17 cellular contexts compared by ENCODE assay signal in the genomic region with DNA sequence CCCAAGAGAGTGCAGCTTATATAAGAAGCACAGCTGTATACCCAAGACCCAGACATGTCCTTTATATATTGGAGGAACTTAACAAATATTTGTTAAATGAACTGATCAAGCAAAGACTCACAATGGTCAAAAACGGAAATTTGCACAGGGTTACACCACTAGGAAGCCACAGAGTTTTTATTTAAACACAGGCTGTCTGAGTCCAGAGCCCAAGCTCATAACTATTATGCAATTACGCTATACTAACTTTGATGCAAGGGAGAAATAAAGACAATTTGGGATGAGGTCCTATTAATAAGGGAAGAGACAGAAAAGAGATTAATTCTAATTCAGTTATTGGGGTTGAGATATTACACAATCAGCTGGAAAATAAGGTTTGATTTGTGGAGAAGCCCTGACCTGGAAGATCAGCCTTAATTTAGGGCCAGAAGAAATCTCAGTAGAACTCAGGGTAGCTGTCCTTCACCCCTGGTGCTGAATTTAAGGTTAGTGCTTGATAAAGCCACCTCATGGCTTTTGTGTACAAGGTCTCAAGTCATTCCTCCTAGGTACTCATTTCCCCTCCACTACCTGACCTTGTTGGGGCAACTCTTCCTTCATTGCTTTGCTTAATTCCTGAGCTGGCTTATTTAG. TPM values are rescaled to one million over a fixed set of nuclear protein-coding genes. Genes with fewer than 3 reads are reported as not detected.
DNase-seq lines count a peak whose midpoint lies in the region; ATAC-seq and TF ChIP-seq lines count a peak whose summit lies in the region.
"Had no signal": no experiment of that assay in that cellular context is flagged by ENCODE, and none has a peak within 500 bp of the region (broad histone marks: within the 10 kb centered on the region; RNA-seq: fewer than 3 reads in every experiment).

No MANE protein-coding gene starts in this region.

- H3K4me2 ChIP-seq in Karpas-422 (ENCODE audit: low read depth, low read length, poor library complexity, severe bottlenecking) (no peak overlapping the region), hepatocyte (no peak overlapping the region)

- H3K27ac ChIP-seq in Karpas-422 (ENCODE audit: low read length) (no peak overlapping the region), hepatocyte (peak overlapping the region; percentile 7), upper lobe of right lung (no peak overlapping the region)
- H3K27ac ChIP-seq: left ventricle myocardium inferior, skin epidermis had no signal

- TF ChIP-seq CTCF in Calu3 (IDR thresholded peaks at IDR 0.05; ENCODE audit: unreplicated experiment): no peak
- TF ChIP-seq CTCF in hepatocyte (IDR thresholded peaks at IDR 0.05; ENCODE audit: poor library complexity): no peak
- TF ChIP-seq CTCF in upper lobe of right lung (IDR thresholded peaks at IDR 0.05): no peak
- TF ChIP-seq CTCF in GM13976 (IDR thresholded peaks at IDR 0.05; ENCODE audit: borderline replicate concordance, control extremely low read depth, extremely low read depth, insufficient read depth, missing control alignments): no peak

- H3K9me3 Mint-ChIP-seq in Calu3 (ENCODE audit: low read depth, unreplicated experiment): no peaks in the 10 kb centered on the region

- CTCF ChIA-PET in Calu3 (lab: Charles Lee): interaction anchor here (0.8 to 1.2 kb wide), 2 partner anchors 166 to 610 kb away, joined by 3 read pairs; a partner anchor contains a TSS

- no peak for ATAC-seq in upper lobe of right lung
- ATAC-seq in GM21786 (IDR thresholded peaks at IDR 0.05; ENCODE audit: unreplicated experiment): no peak

- peaks cover 12% of the 10 kb centered on the region for H3K4me1 ChIP-seq in Karpas-422 (ENCODE audit: low read length)
- H3K4me1 ChIP-seq in hepatocyte (ENCODE audit: insufficient read depth): no peaks in the 10 kb centered on the region
- H3K4me1 ChIP-seq in upper lobe of right lung: no peaks in the 10 kb centered on the region
- H3K4me1 ChIP-seq: left ventricle myocardium inferior had no signal

- H3K9me2 ChIP-seq in Karpas-422 (replicated peaks; ENCODE audit: insufficient read depth, low read length): no peaks in the 10 kb centered on the region
- H3K9me2 ChIP-seq in hepatocyte (replicated peaks; ENCODE audit: insufficient read depth): no peaks in the 10 kb centered on the region

- DNase-seq in Calu3 (peak; percentile 29), Karpas-422 (peak; percentile 62), SW480 (ENCODE audit: low spot score) (peak; percentile 17), hepatocyte (ENCODE audit: low spot score) (peak; percentile 19), amygdala (lab: John Stamatoyannopoulos, UW) (no peak), upper lobe of right lung (no peak), GM13976 (ENCODE audit: low spot score) (no peak)
- DNase-seq: activated T-cell treated with anti-CD3 and anti-CD28 coated beads for 4 hours, amniotic stem cell, left ventricle myocardium inferior, NCI-H2081 treated with DMSO at 0.1 percent for 48 hours, T-helper 9 cell had no signal

- no peaks in the 10 kb centered on the region for H3K36me3 Mint-ChIP-seq in Calu3 (ENCODE audit: insufficient read depth, unreplicated experiment)

- H3K27me3 Mint-ChIP-seq in Calu3 (ENCODE audit: unreplicated experiment): peaks cover 67% of the 10 kb centered on the region

- no peak overlapping the region for H3K27ac Mint-ChIP-seq in Calu3 (ENCODE audit: unreplicated experiment)

- no peak overlapping the region for H3K9ac ChIP-seq in Karpas-422 (ENCODE audit: low read length)

- H3K36me3 ChIP-seq in Karpas-422 (ENCODE audit: insufficient read depth, low read length): no peaks in the 10 kb centered on the region
- H3K36me3 ChIP-seq in hepatocyte (replicated peaks; ENCODE audit: insufficient read depth, low read depth): no peaks in the 10 kb centered on the region
- H3K36me3 ChIP-seq in upper lobe of right lung: no peaks in the 10 kb centered on the region
- H3K36me3 ChIP-seq: left ventricle myocardium inferior had no signal

- 54% methylated on average over 2 of the region's 2 CpGs for WGBS in hepatocyte (ENCODE audit: low lambda C conversion rate, missing lambda C conversion rate)

- BruUV-seq in Calu3 (replicated peaks; lab: Mats Ljungman, UMichigan): no TSS peak

- no peak overlapping the region for H3K4me3 Mint-ChIP-seq in Calu3 (ENCODE audit: low read depth, unreplicated experiment)

- H3K9me3 ChIP-seq in Karpas-422 (ENCODE audit: low read length) (no peaks in the 10 kb centered on the region), hepatocyte (ENCODE audit: low read depth) (no peaks in the 10 kb centered on the region), upper lobe of right lung (no peaks in the 10 kb centered on the region)
- H3K9me3 ChIP-seq: left ventricle myocardium inferior had no signal

- H3K4me3 ChIP-seq in Karpas-422 (ENCODE audit: low read length): no peak overlapping the region
- no peak overlapping the region for H3K4me3 ChIP-seq in hepatocyte
- H3K4me3 ChIP-seq in upper lobe of right lung: no peak overlapping the region
- H3K4me3 ChIP-seq: left ventricle myocardium inferior, skin epidermis had no signal

- no peaks in the 10 kb centered on the region for H3K4me1 Mint-ChIP-seq in Calu3 (ENCODE audit: low read depth, unreplicated experiment)

- in situ Hi-C loops in GM13976 (cut with MboI; ENCODE audit: low sequenced_read_pairs, unreplicated experiment): loop anchor here (5.0 kb wide), 1 partner anchor 158 kb away; no protein-coding TSS in a partner anchor

- no peaks in the 10 kb centered on the region for H3K27me3 ChIP-seq in Karpas-422 (ENCODE audit: low read length)
- H3K27me3 ChIP-seq in hepatocyte: peaks cover 11% of the 10 kb centered on the region
- peaks cover 14% of the 10 kb centered on the region for H3K27me3 ChIP-seq in upper lobe of right lung

- no peaks in the 10 kb centered on the region for H3K79me2 ChIP-seq in Karpas-422 (ENCODE audit: low read length)
- no peaks in the 10 kb centered on the region for H3K79me2 ChIP-seq in hepatocyte

- intact Hi-C loops in Calu3 (cut with micrococcal nuclease; ENCODE audit: unreplicated experiment): loop anchor here (5.0 kb wide), 1 partner anchor 33 kb away; no protein-coding TSS in a partner anchor
- intact Hi-C loops in upper lobe of right lung (cut with DNase I): no loop called here

- H2AFZ ChIP-seq in Karpas-422 (ENCODE audit: low read length) (no peak overlapping the region), hepatocyte (no peak overlapping the region)

- H4K20me1 ChIP-seq in Karpas-422 (ENCODE audit: insufficient read depth, low read depth, low read length) (no peaks in the 10 kb centered on the region), hepatocyte (ENCODE audit: insufficient read depth, poor library complexity, severe bottlenecking) (no peaks in the 10 kb centered on the region)

RNA-seq across cellular contexts. Expression of a gene that starts 10.5 kb away (rescaled TPM):
- not detected in 2 replicates for total RNA-seq in Calu3 (2022)
- not detected in 2 replicates for total RNA-seq in Karpas-422 (2014; rRNA removed; shearing (Covaris generic); ENCODE audit: low replicate concordance)
- total RNA-seq in hepatocyte: 9.2 and 12.6 TPM in 2 replicates
- 6.3 and 8.8 TPM in 2 replicates for polyA plus RNA-seq in hepatocyte
- total RNA-seq in upper lobe of right lung: 3.0 TPM

RNA-seq across cellular contexts. Expression of a gene that starts 26.6 kb away (rescaled TPM):
- total RNA-seq in Calu3 (2022) (not detected in 2 replicates), hepatocyte (not detected in 2 replicates), upper lobe of right lung (0.43 TPM)
- total RNA-seq in Karpas-422 (2014; rRNA removed; shearing (Covaris generic); ENCODE audit: low replicate concordance): not detected in 2 replicates
- polyA plus RNA-seq in hepatocyte: not detected in 2 replicates
- total RNA-seq: glomerular endothelial cell, H4, left ventricle myocardium inferior, temporal lobe had no signal

Comparison
In these comparisons a context has a peak if more than half of its experiments do, and no peak if none do; other contexts are left out.
1. DNase-seq: peak in Calu3 (single experiment), Karpas-422 (single experiment), SW480 (single experiment) and hepatocyte (single experiment); none in amygdala (0 of 56), upper lobe of right lung (single experiment) and GM13976 (single experiment).